10 cellular contexts compared by ENCODE assay signal in the genomic region with DNA sequence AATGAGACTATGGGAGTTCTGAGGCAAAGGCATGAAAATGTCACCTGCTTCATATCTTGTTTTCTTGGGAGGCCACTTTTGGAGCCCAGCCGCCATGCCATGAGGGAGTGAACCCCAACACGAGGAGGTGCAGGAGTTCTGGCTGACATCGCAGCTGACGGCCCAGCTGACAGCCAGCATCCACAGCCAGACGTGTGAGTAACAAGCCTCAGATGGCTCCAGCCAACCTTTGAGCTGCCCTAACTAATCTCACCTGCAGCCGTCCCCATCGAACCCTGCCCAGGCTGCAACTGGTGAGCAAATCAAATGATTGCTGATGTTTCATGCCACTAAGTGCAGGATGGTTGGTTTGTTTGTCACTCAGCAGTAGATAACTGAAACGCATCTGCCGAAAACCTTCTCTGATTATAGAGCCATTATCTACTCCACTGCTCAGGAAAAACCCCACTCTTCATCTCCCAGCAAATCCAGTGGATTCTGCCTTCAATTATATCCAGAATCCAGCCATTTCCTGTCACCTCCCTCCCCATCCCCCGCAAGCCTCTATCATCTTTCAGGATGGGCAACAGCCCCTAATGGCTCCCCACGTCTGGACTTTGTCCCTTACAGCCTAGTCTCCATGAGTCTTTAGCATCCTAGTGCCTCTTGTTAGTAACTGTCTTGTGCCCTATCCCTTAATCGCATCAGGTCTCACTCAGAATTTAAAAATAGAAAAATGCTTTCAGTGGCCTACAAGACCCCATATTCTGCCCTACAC. TPM values are rescaled to one million over a fixed set of nuclear protein-coding genes. Genes with fewer than 3 reads are reported as not detected.
DNase-seq lines count a peak whose midpoint lies in the region; ATAC-seq and TF ChIP-seq lines count a peak whose summit lies in the region.
"Had no signal": no experiment of that assay in that cellular context is flagged by ENCODE, and none has a peak within 500 bp of the region (broad histone marks: within the 10 kb centered on the region; RNA-seq: fewer than 3 reads in every experiment).

No MANE protein-coding gene starts in this region.

- peak overlapping the region; percentile 82 for H3K4me2 ChIP-seq in OCI-LY3 (ENCODE audit: low read length)

- no peak for DNase-seq in activated naive CD4-positive, alpha-beta T cell treated with Interleukin-2 at 50 U/mL for 16 hours
- DNase-seq in suprapubic skin (ENCODE audit: low spot score in 2 of 2), result no peak
- DNase-seq in HFFc6, result no peak
- DNase-seq in GOT3 (lab: John Stamatoyannopoulos, UW), result no peak
- DNase-seq: adrenal gland, psoas muscle had no signal

- no peaks in the 10 kb centered on the region for H3K79me2 ChIP-seq in OCI-LY3 (ENCODE audit: low read length)

- TF ChIP-seq POLR2A in suprapubic skin (IDR thresholded peaks at IDR 0.05), result no peak

- WGBS in suprapubic skin, result 82% methylated on average over 12 of the region's 12 CpGs

- peaks cover 72% of the 10 kb centered on the region for H3K4me1 Mint-ChIP-seq in activated naive CD4-positive, alpha-beta T cell treated with anti-CD3 and anti-CD28 coated beads, Interleukin-2, amount 50 U/mL, for 24 hours
- peaks cover 12% of the 10 kb centered on the region for H3K4me1 Mint-ChIP-seq in HFFc6 (ENCODE audit: low read depth)

- H3K9ac ChIP-seq in OCI-LY3 (ENCODE audit: low read length) (no peak overlapping the region), duodenal mucosa (ENCODE audit: low read depth in 1 of 2, low read length in 2 of 2) (peak overlapping the region in 1 of 2 donors; percentile 1)

- TF ChIP-seq CTCF in OCI-LY3 (IDR thresholded peaks at IDR 0.05; ENCODE audit: low read depth, low read length) (no peak), suprapubic skin (IDR thresholded peaks at IDR 0.05) (no peak), HFFc6 (IDR thresholded peaks at IDR 0.05) (no peak)

- no peaks in the 10 kb centered on the region for H3K36me3 Mint-ChIP-seq in activated naive CD4-positive, alpha-beta T cell treated with anti-CD3 and anti-CD28 coated beads, Interleukin-2, amount 50 U/mL, for 24 hours
- H3K36me3 Mint-ChIP-seq in HFFc6 (ENCODE audit: low read depth), result no peaks in the 10 kb centered on the region

- H3K4me3 Mint-ChIP-seq in activated naive CD4-positive, alpha-beta T cell treated with anti-CD3 and anti-CD28 coated beads, Interleukin-2, amount 50 U/mL, for 24 hours, result peak overlapping the region; percentile 85
- no peak overlapping the region for H3K4me3 Mint-ChIP-seq in HFFc6

- H3K27ac Mint-ChIP-seq in activated naive CD4-positive, alpha-beta T cell treated with anti-CD3 and anti-CD28 coated beads, Interleukin-2, amount 50 U/mL, for 24 hours, result peak overlapping the region; percentile 88
- H3K27ac Mint-ChIP-seq in HFFc6, result no peak overlapping the region

- ATAC-seq in GM19467 (IDR thresholded peaks at IDR 0.05; ENCODE audit: unreplicated experiment), result no peak
- ATAC-seq: psoas muscle had no signal

- H3K27me3 Mint-ChIP-seq in activated naive CD4-positive, alpha-beta T cell treated with anti-CD3 and anti-CD28 coated beads, Interleukin-2, amount 50 U/mL, for 24 hours, result no peaks in the 10 kb centered on the region
- peaks cover 14% of the 10 kb centered on the region for H3K27me3 Mint-ChIP-seq in HFFc6 (ENCODE audit: insufficient read depth)

- no peak overlapping the region for H3K4me3 ChIP-seq in OCI-LY3 (ENCODE audit: low read length)
- peak overlapping the region; percentile 25 to 29 for H3K4me3 ChIP-seq in duodenal mucosa (ENCODE audit: low read depth in 1 of 2, low read length in 2 of 2)
- no peak overlapping the region for H3K4me3 ChIP-seq in suprapubic skin
- H3K4me3 ChIP-seq: adrenal gland, psoas muscle had no signal

- no peaks in the 10 kb centered on the region for H4K20me1 ChIP-seq in OCI-LY3 (ENCODE audit: insufficient read depth, low read length)

- H3K27me3 ChIP-seq in OCI-LY3 (ENCODE audit: low read depth, low read length) (peaks cover 9% of the 10 kb centered on the region; the same call in 1 of the 2 replicates), duodenal mucosa (ENCODE audit: control insufficient read depth in 1 of 2, insufficient read depth in 2 of 2, low read length in 2 of 2) (no peaks in the 10 kb centered on the region), suprapubic skin (no peaks in the 10 kb centered on the region)
- H3K27me3 ChIP-seq: adrenal gland had no signal

- no peak overlapping the region for H2AFZ ChIP-seq in OCI-LY3 (ENCODE audit: low read depth, low read length)

- peaks cover 4% of the 10 kb centered on the region for H3K9me3 Mint-ChIP-seq in activated naive CD4-positive, alpha-beta T cell treated with anti-CD3 and anti-CD28 coated beads, Interleukin-2, amount 50 U/mL, for 24 hours
- no peaks in the 10 kb centered on the region for H3K9me3 Mint-ChIP-seq in HFFc6

- no peak for TF ChIP-seq EP300 in suprapubic skin (IDR thresholded peaks at IDR 0.05)

- no peaks in the 10 kb centered on the region for H3K9me3 ChIP-seq in OCI-LY3 (ENCODE audit: insufficient read depth, low read length)
- H3K9me3 ChIP-seq in duodenal mucosa (ENCODE audit: control insufficient read depth in 1 of 2, low read length in 2 of 2), result no peaks in the 10 kb centered on the region
- H3K9me3 ChIP-seq in suprapubic skin, result no peaks in the 10 kb centered on the region
- H3K9me3 ChIP-seq: adrenal gland, psoas muscle had no signal

- no peaks in the 10 kb centered on the region for H3K36me3 ChIP-seq in OCI-LY3 (replicated peaks; ENCODE audit: low read depth, low read length)
- no peaks in the 10 kb centered on the region for H3K36me3 ChIP-seq in duodenal mucosa (ENCODE audit: control insufficient read depth in 1 of 2, insufficient read depth in 2 of 2, low read length in 2 of 2)
- no peaks in the 10 kb centered on the region for H3K36me3 ChIP-seq in suprapubic skin
- H3K36me3 ChIP-seq: adrenal gland had no signal

- H3K27ac ChIP-seq in OCI-LY3 (ENCODE audit: low read length) (no peak overlapping the region), duodenal mucosa (ENCODE audit: low read depth, low read length) (no peak overlapping the region), suprapubic skin (peak overlapping the region; percentile 7)
- H3K27ac ChIP-seq: adrenal gland, psoas muscle had no signal

- peaks cover 23% of the 10 kb centered on the region for H3K4me1 ChIP-seq in OCI-LY3 (ENCODE audit: low read length)
- H3K4me1 ChIP-seq in duodenal mucosa (ENCODE audit: control insufficient read depth in 1 of 2, insufficient read depth in 2 of 2, low read length in 2 of 2), result peaks cover 18 to 23% of the 10 kb centered on the region in 2 donors
- peaks cover 12% of the 10 kb centered on the region for H3K4me1 ChIP-seq in suprapubic skin
- H3K4me1 ChIP-seq: psoas muscle had no signal

RNA-seq across cellular contexts. Expression of a gene that starts 18.5 kb away (rescaled TPM):
- total RNA-seq in suprapubic skin, result 10 to 100 TPM; 37.1 to 78.4 (median 49.3) TPM
- total RNA-seq in HFFc6 (2021; fragmentation: NEBNext Ultra II Directional; extraction: Animal tissue kit (Norgen Biotek cat#: 25700)), result 10 to 100 TPM; 34.7 to 64.2 (median 41.3) TPM

Comparison
In these comparisons a context has a peak if more than half of its experiments do, and no peak if none do; other contexts are left out.
1. H3K4me3 ChIP-seq: peak in duodenal mucosa (2 of 2); none in OCI-LY3 (single experiment) and suprapubic skin (single experiment).